8 cellular contexts compared by ENCODE assay signal in genomic region chr17:45052052-45052772, GRCh38. TPM values are rescaled to one million over a fixed set of nuclear protein-coding genes. Genes with fewer than 3 reads are reported as not detected.
A peak's percentile ranks its signal among the peaks of the same experiment; 100 is the strongest.
DNase-seq lines count a peak whose midpoint lies in the region; ATAC-seq and TF ChIP-seq lines count a peak whose summit lies in the region.

No MANE protein-coding gene starts in this region.

- H2BK120ac ChIP-seq in H9 (ENCODE audit: low read depth, low read length, poor library complexity, severe bottlenecking): no peak overlapping the region

- no peaks in the 10 kb centered on the region for H3F3A ChIP-seq in OCI-LY1 (ENCODE audit: insufficient read depth, low read length)

- no peaks in the 10 kb centered on the region for H3K4me1 ChIP-seq in H9 (ENCODE audit: insufficient read depth, low read length)
- peaks cover 32% of the 10 kb centered on the region for H3K4me1 ChIP-seq in OCI-LY1 (ENCODE audit: insufficient read depth, low read length, severe bottlenecking)
- peaks cover 12% of the 10 kb centered on the region for H3K4me1 ChIP-seq in foreskin keratinocyte
- H3K4me1 ChIP-seq in parathyroid adenoma: peaks cover 6% of the 10 kb centered on the region

- H2BK5ac ChIP-seq in H9 (ENCODE audit: insufficient read length, low read length): no peak overlapping the region

- no CpG with 5 or more reads among the region's 36 CpGs for WGBS in H9 (ENCODE audit: extremely low coverage, insufficient read length, low lambda C conversion rate)

- DNase-seq in AG10803 (ENCODE audit: low read depth): peak; percentile 34
- peak; percentile 67 for DNase-seq in H9
- peak; percentile 53 to 80 for DNase-seq in foreskin keratinocyte

- H3K36me3 ChIP-seq in OCI-LY1 (ENCODE audit: insufficient read depth, low read length) (no peaks in the 10 kb centered on the region), parathyroid adenoma (ENCODE audit: control insufficient read depth, insufficient read depth, low read length) (no peaks in the 10 kb centered on the region)

- peak overlapping the region; percentile 76 for H3K4me2 ChIP-seq in H9 (ENCODE audit: insufficient read depth, insufficient read length, low read length)
- H3K4me2 ChIP-seq in OCI-LY1 (ENCODE audit: low read length): peak overlapping the region; percentile 94
- H3K4me2 ChIP-seq in parathyroid adenoma (ENCODE audit: low read length): peak overlapping the region; percentile 72

- H3K9me2 ChIP-seq in OCI-LY1 (ENCODE audit: low read depth, low read length): no peaks in the 10 kb centered on the region

- no peak overlapping the region for H3K4ac ChIP-seq in H9 (ENCODE audit: low read depth, low read length)

- H2BK15ac ChIP-seq in H9 (ENCODE audit: low read depth, low read length): no peak overlapping the region

- no peak overlapping the region for H4K8ac ChIP-seq in H9 (replicated peaks; ENCODE audit: insufficient read length, low read depth, low read length)

- no peak overlapping the region for H2AK5ac ChIP-seq in H9 (ENCODE audit: insufficient read length, low read length)

- no peak overlapping the region for H4K5ac ChIP-seq in H9 (ENCODE audit: insufficient read length, low read depth, low read length)

- peaks cover 0 to 5% (median 0%) of the 10 kb centered on the region in 3 experiments; a peak in 3 of 7 replicates for H3K36me3 Mint-ChIP-seq in H9 (ENCODE audit: insufficient read depth in 1 of 3, low read depth in 3 of 3)
- peaks cover 30% of the 10 kb centered on the region for H3K36me3 Mint-ChIP-seq in activated T-helper 17 cell treated with anti-CD3 and anti-CD28 coated beads, Interleukin-2, amount 50 U/mL, for 72 hours (ENCODE audit: low read depth)

- H3K23me2 ChIP-seq in H9 (ENCODE audit: insufficient read length, low read depth, low read length, poor library complexity, severe bottlenecking): peaks cover 13% of the 10 kb centered on the region

- peak overlapping the region; percentile 71 for H3K4me3 ChIP-seq in AG10803 (ENCODE audit: low read length)
- H3K4me3 ChIP-seq in OCI-LY1 (ENCODE audit: low read depth, low read length, poor library complexity, severe bottlenecking): peak overlapping the region; percentile 76
- H3K4me3 ChIP-seq in parathyroid adenoma (ENCODE audit: low read depth, low read length): peak overlapping the region; percentile 69

- H3T11ph ChIP-seq in H9 (ENCODE audit: low read length): no peak overlapping the region

- H3K27ac Mint-ChIP-seq in H9: peak overlapping the region in 2 of 3 experiments; percentile 44 to 87; a peak in 3 of 7 replicates
- peak overlapping the region; percentile 78 for H3K27ac Mint-ChIP-seq in activated T-helper 17 cell treated with anti-CD3 and anti-CD28 coated beads, Interleukin-2, amount 50 U/mL, for 72 hours

- peak overlapping the region; percentile 78 for H3K18ac ChIP-seq in H9 (ENCODE audit: insufficient read length, low read depth, low read length)

- H2AFZ ChIP-seq in H9 (ENCODE audit: low read length) (no peak overlapping the region), OCI-LY1 (ENCODE audit: low read length) (no peak overlapping the region), parathyroid adenoma (peak overlapping the region; percentile 87)

- H3K14ac ChIP-seq in H9 (ENCODE audit: insufficient read depth, low read length): no peak overlapping the region

- no peak overlapping the region for H2BK20ac ChIP-seq in H9 (ENCODE audit: low read depth, low read length, poor library complexity, severe bottlenecking)

- peak; percentile 55 for ATAC-seq in activated T-helper 17 cell treated with anti-CD3 and anti-CD28 coated beads, Interleukin-2, amount 50 U/mL, for 72 hours (replicated peaks)
- ATAC-seq in foreskin keratinocyte (peak; percentile 8), HG03378 (IDR thresholded peaks at IDR 0.05; ENCODE audit: unreplicated experiment) (no peak), HG03354 (IDR thresholded peaks at IDR 0.05; ENCODE audit: poor library complexity, severe bottlenecking, unreplicated experiment) (no peak)

- H2BK12ac ChIP-seq in H9 (ENCODE audit: insufficient read length, low read depth, low read length): no peak overlapping the region

- H3K27ac ChIP-seq in H9 (ENCODE audit: insufficient read length, low read depth, low read length) (no peak overlapping the region), OCI-LY1 (ENCODE audit: low read depth, low read length, poor library complexity, severe bottlenecking) (peak overlapping the region; percentile 90), foreskin keratinocyte (peak overlapping the region; percentile 57), parathyroid adenoma (peak overlapping the region; percentile 77)

- H3K79me2 ChIP-seq in H9 (ENCODE audit: insufficient read depth, low read length) (no peaks in the 10 kb centered on the region), OCI-LY1 (ENCODE audit: insufficient read depth, low read length) (peaks cover 26% of the 10 kb centered on the region), parathyroid adenoma (peaks cover 9% of the 10 kb centered on the region)

- no peak overlapping the region for H3K23ac ChIP-seq in H9 (ENCODE audit: insufficient read length, low read depth, low read length)

- H3K4me3 Mint-ChIP-seq in H9: peak overlapping the region; percentile 65 to 81
- peak overlapping the region; percentile 80 for H3K4me3 Mint-ChIP-seq in activated T-helper 17 cell treated with anti-CD3 and anti-CD28 coated beads, Interleukin-2, amount 50 U/mL, for 72 hours

- no peak overlapping the region for H3K56ac ChIP-seq in H9 (ENCODE audit: insufficient read length, low read depth, low read length)

- H3K27me3 ChIP-seq in H9 (ENCODE audit: insufficient read depth, low read length): no peaks in the 10 kb centered on the region
- no peaks in the 10 kb centered on the region for H3K27me3 ChIP-seq in OCI-LY1 (ENCODE audit: insufficient read depth, low read length)
- H3K27me3 ChIP-seq in foreskin keratinocyte: no peaks in the 10 kb centered on the region
- H3K27me3 ChIP-seq in parathyroid adenoma (ENCODE audit: control insufficient read depth, insufficient read depth, low read length): no peaks in the 10 kb centered on the region

- no peaks in the 10 kb centered on the region for H4K20me1 ChIP-seq in H9 (ENCODE audit: control insufficient read depth, insufficient read depth, insufficient read length)
- no peaks in the 10 kb centered on the region for H4K20me1 ChIP-seq in OCI-LY1 (ENCODE audit: insufficient read depth, low read length)

- no peaks in the 10 kb centered on the region for H3K9me3 Mint-ChIP-seq in H9
- no peaks in the 10 kb centered on the region for H3K9me3 Mint-ChIP-seq in activated T-helper 17 cell treated with anti-CD3 and anti-CD28 coated beads, Interleukin-2, amount 50 U/mL, for 72 hours

- H3K79me1 ChIP-seq in H9 (ENCODE audit: insufficient read depth, low read depth, low read length, poor library complexity, severe bottlenecking): no peaks in the 10 kb centered on the region

- H3K9ac ChIP-seq in H9 (ENCODE audit: extremely low read depth, insufficient read length, low read length) (peak overlapping the region; percentile 48), OCI-LY1 (ENCODE audit: low read length) (peak overlapping the region; percentile 94), parathyroid adenoma (no peak overlapping the region)

- no peaks in the 10 kb centered on the region for H3K9me3 ChIP-seq in H9 (ENCODE audit: control insufficient read depth, low read depth, low read length)
- H3K9me3 ChIP-seq in OCI-LY1 (ENCODE audit: low read length): no peaks in the 10 kb centered on the region
- H3K9me3 ChIP-seq in parathyroid adenoma (ENCODE audit: control insufficient read depth, low read length): no peaks in the 10 kb centered on the region

- TF ChIP-seq CTCF in AG10803 (conservative IDR thresholded peaks at IDR 0.05; ENCODE audit: low read length) (no peak), H9 (conservative IDR thresholded peaks at IDR 0.05) (no peak), OCI-LY1 (IDR thresholded peaks at IDR 0.05; ENCODE audit: low read length) (no peak), foreskin keratinocyte (conservative IDR thresholded peaks at IDR 0.05) (no peak), parathyroid adenoma (IDR thresholded peaks at IDR 0.05) (no peak)

- H4K91ac ChIP-seq in H9 (ENCODE audit: insufficient read length, low read depth, low read length): no peak overlapping the region

- H3K4me1 Mint-ChIP-seq in H9: peaks cover 11 to 14% of the 10 kb centered on the region in 2 experiments
- H3K4me1 Mint-ChIP-seq in activated T-helper 17 cell treated with anti-CD3 and anti-CD28 coated beads, Interleukin-2, amount 50 U/mL, for 72 hours: peaks cover 5% of the 10 kb centered on the region

- H3K27me3 Mint-ChIP-seq in H9 (ENCODE audit: low read depth): no peaks in the 10 kb centered on the region
- no peaks in the 10 kb centered on the region for H3K27me3 Mint-ChIP-seq in activated T-helper 17 cell treated with anti-CD3 and anti-CD28 coated beads, Interleukin-2, amount 50 U/mL, for 72 hours

RNA-seq across cellular contexts. Expression of gene DCAKD, which starts 0.8 kb away (rescaled TPM):
- 48.3 and 53.2 TPM in 2 replicates for total RNA-seq in H9 (2021)
- total RNA-seq in activated T-helper 17 cell treated with anti-CD3 and anti-CD28 coated beads, Interleukin-2, amount 50 U/mL, for 72 hours: 10 to 100 TPM; 36.5 to 36.6 TPM
- 30.4 and 30.8 TPM in 2 replicates for total RNA-seq in foreskin keratinocyte
- polyA plus RNA-seq in foreskin keratinocyte: 19.8 and 21.1 TPM in 2 replicates

RNA-seq across cellular contexts. Expression of gene NMT1, which starts 8.9 kb away (rescaled TPM):
- total RNA-seq in H9 (2021): 150 and 151 TPM in 2 replicates
- 100 to 1,000 TPM; 101 to 120 TPM for total RNA-seq in activated T-helper 17 cell treated with anti-CD3 and anti-CD28 coated beads, Interleukin-2, amount 50 U/mL, for 72 hours
- total RNA-seq in foreskin keratinocyte: 90.9 and 109 TPM in 2 replicates
- polyA plus RNA-seq in foreskin keratinocyte: 188 and 193 TPM in 2 replicates

Comparison
In these comparisons a context has a peak if more than half of its experiments do, and no peak if none do; other contexts are left out.
1. ATAC-seq: peak in activated T-helper 17 cell treated with anti-CD3 and anti-CD28 coated beads, Interleukin-2, amount 50 U/mL, for 72 hours (single experiment) and foreskin keratinocyte (single experiment); none in HG03378 (single experiment) and HG03354 (single experiment).
2. Peak in every context shown above with its lines, with median percentiles within 50 percentile points of each other: DNase-seq, H3K4me3 ChIP-seq and H3K4me2 ChIP-seq.